ENCODE assay signal across 17 cellular contexts in the genomic region with DNA sequence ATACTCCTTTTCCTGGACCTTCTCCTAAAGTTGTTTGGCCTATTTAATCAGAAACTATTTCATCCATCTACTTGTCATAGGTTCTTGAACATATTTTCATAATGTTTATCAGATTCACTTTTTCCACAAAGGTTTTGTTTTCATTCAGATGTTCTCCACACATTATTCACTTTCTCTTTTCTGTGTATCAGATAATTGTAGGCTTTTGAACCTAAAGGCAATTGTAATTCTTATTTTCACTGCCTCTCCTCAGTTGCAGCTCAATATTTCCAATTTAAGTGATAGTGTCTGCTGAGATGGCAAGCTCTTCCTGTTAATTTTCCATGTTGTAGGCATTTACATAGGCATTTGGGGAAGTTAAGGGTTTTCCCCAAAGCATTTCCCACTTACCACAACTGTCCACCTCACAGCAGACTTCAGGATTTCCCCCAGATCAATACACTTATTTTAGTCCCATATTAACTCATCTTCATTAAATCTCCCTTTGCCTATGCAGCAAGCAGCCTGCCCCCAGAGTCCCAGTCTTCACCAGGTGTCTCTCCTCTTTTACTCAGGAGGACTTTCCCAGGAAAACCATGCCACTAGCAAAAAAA. TPM values are rescaled to one million over a fixed set of nuclear protein-coding genes. Genes with fewer than 3 reads are reported as not detected.
DNase-seq lines count a peak whose midpoint lies in the region; ATAC-seq, FAIRE-seq and TF ChIP-seq lines count a peak whose summit lies in the region.
"Had no signal": no experiment of that assay in that cellular context is flagged by ENCODE, and none has a peak within 500 bp of the region (broad histone marks: within the 10 kb centered on the region; RNA-seq: fewer than 3 reads in every experiment).

No MANE protein-coding gene starts in this region.

- no peaks in the 10 kb centered on the region for H3K27me3 ChIP-seq in esophagus squamous epithelium
- no peaks in the 10 kb centered on the region for H3K27me3 ChIP-seq in osteoblast (ENCODE audit: insufficient read depth, low read length)

- no peaks in the 10 kb centered on the region for H3K79me2 ChIP-seq in osteoblast (ENCODE audit: insufficient read depth, low read length)

- H3K4me3 Mint-ChIP-seq in activated T-cell treated with anti-CD3 and anti-CD28 coated beads, Interleukin-2, amount 50 U/mL, for 24 hours, result peak overlapping the region; percentile 0
- peak overlapping the region; percentile 66 for H3K4me3 Mint-ChIP-seq in activated T-helper 17 cell treated with anti-CD3 and anti-CD28 coated beads, Interleukin-2, amount 50 U/mL, for 72 hours
- peak overlapping the region; percentile 12 for H3K4me3 Mint-ChIP-seq in stimulated activated effector memory CD8-positive, alpha-beta T cell treated with anti-CD3 and anti-CD28 coated beads, Interleukin-12 subunit alpha, Interleukin-12 subunit beta, amount 100 ng/mL, for 72 hours

- H3K27ac ChIP-seq in esophagus squamous epithelium (no peak overlapping the region), osteoblast (ENCODE audit: low read depth, low read length) (no peak overlapping the region)
- H3K27ac ChIP-seq: PC-9 had no signal

- H3K4me2 ChIP-seq in osteoblast (ENCODE audit: insufficient read depth, low read length), result no peak overlapping the region
- H3K4me2 ChIP-seq: PC-9 had no signal

- H3K4me3 ChIP-seq in esophagus squamous epithelium (no peak overlapping the region), osteoblast (ENCODE audit: insufficient read depth, low read length) (no peak overlapping the region)
- H3K4me3 ChIP-seq: MG63, PC-9 had no signal

- no peak overlapping the region for H2AFZ ChIP-seq in osteoblast (ENCODE audit: low read length)
- H2AFZ ChIP-seq: PC-9 had no signal

- no peaks in the 10 kb centered on the region for H4K20me1 ChIP-seq in osteoblast (ENCODE audit: insufficient read depth, low read length)

- intact Hi-C loops in esophagus squamous epithelium (cut with DNase I), result no loop called here

- TF ChIP-seq CTCF in esophagus squamous epithelium (IDR thresholded peaks at IDR 0.05) (no peak), osteoblast (IDR thresholded peaks at IDR 0.05; ENCODE audit: extremely low read depth, low read depth, low read length) (no peak)

- no peak for TF ChIP-seq POLR2A in esophagus squamous epithelium (IDR thresholded peaks at IDR 0.05)

- H3K4me1 ChIP-seq in esophagus squamous epithelium, result no peaks in the 10 kb centered on the region
- no peaks in the 10 kb centered on the region for H3K4me1 ChIP-seq in osteoblast (ENCODE audit: insufficient read depth, low read length)

- H3K27ac Mint-ChIP-seq in activated T-cell treated with anti-CD3 and anti-CD28 coated beads, Interleukin-2, amount 50 U/mL, for 24 hours, result peak overlapping the region; percentile 84
- H3K27ac Mint-ChIP-seq in activated T-helper 17 cell treated with anti-CD3 and anti-CD28 coated beads, Interleukin-2, amount 50 U/mL, for 72 hours, result peak overlapping the region; percentile 72
- H3K27ac Mint-ChIP-seq in stimulated activated effector memory CD8-positive, alpha-beta T cell treated with anti-CD3 and anti-CD28 coated beads, Interleukin-12 subunit alpha, Interleukin-12 subunit beta, amount 100 ng/mL, for 72 hours, result no peak overlapping the region

- peak; percentile 79 for FAIRE-seq in GM18507 (lab: Jason Lieb, UNC)
- FAIRE-seq: HepG2 had no signal

- H3K36me3 ChIP-seq in esophagus squamous epithelium, result no peaks in the 10 kb centered on the region
- H3K36me3 ChIP-seq in osteoblast (ENCODE audit: insufficient read depth, low read length), result no peaks in the 10 kb centered on the region
- H3K36me3 ChIP-seq: MG63 had no signal

- H3K9me3 Mint-ChIP-seq in activated T-cell treated with anti-CD3 and anti-CD28 coated beads, Interleukin-2, amount 50 U/mL, for 24 hours, result no peaks in the 10 kb centered on the region
- no peaks in the 10 kb centered on the region for H3K9me3 Mint-ChIP-seq in activated T-helper 17 cell treated with anti-CD3 and anti-CD28 coated beads, Interleukin-2, amount 50 U/mL, for 72 hours
- no peaks in the 10 kb centered on the region for H3K9me3 Mint-ChIP-seq in stimulated activated effector memory CD8-positive, alpha-beta T cell treated with anti-CD3 and anti-CD28 coated beads, Interleukin-12 subunit alpha, Interleukin-12 subunit beta, amount 100 ng/mL, for 72 hours

- DNase-seq in activated T-cell treated with anti-CD3 and anti-CD28 coated beads, Interleukin-2, amount 50 U/mL, for 24 hours, result no peak
- DNase-seq in activated T-cell treated with anti-CD3 and anti-CD28 coated beads, Interleukin-2, amount 50 U/mL, for 48 hours, result no peak
- DNase-seq in GM18507 (ENCODE audit: extremely low spot score, insufficient read length, low read depth) (no peak), DMS153 treated with DMSO at 0.1 percent for 48 hours (lab: John Stamatoyannopoulos, UW; ENCODE audit: unreplicated experiment) (no peak), esophagus squamous epithelium (lab: John Stamatoyannopoulos, UW) (no peak), osteoblast (ENCODE audit: insufficient read length, low spot score, missing footprints) (no peak)
- DNase-seq in stimulated activated effector memory CD8-positive, alpha-beta T cell treated with anti-CD3 and anti-CD28 coated beads, Interleukin-12 subunit alpha, Interleukin-12 subunit beta, amount 100 ng/mL, for 72 hours (ENCODE audit: low spot score in 2 of 2), result no peak
- DNase-seq: DMS79, MG63, NCI-H1092 treated with DMSO at 0.1 percent for 48 hours, NCI-H1694 treated with DMSO at 0.1 percent for 48 hours, NCI-H345, NCI-H526 treated with DMSO at 0.1 percent for 48 hours, PC-9 had no signal

- peaks cover 45% of the 10 kb centered on the region for H3K4me1 Mint-ChIP-seq in activated T-cell treated with anti-CD3 and anti-CD28 coated beads, Interleukin-2, amount 50 U/mL, for 24 hours (ENCODE audit: low read depth)
- H3K4me1 Mint-ChIP-seq in activated T-helper 17 cell treated with anti-CD3 and anti-CD28 coated beads, Interleukin-2, amount 50 U/mL, for 72 hours, result peaks cover 15% of the 10 kb centered on the region
- H3K4me1 Mint-ChIP-seq in stimulated activated effector memory CD8-positive, alpha-beta T cell treated with anti-CD3 and anti-CD28 coated beads, Interleukin-12 subunit alpha, Interleukin-12 subunit beta, amount 100 ng/mL, for 72 hours, result peaks cover 26% of the 10 kb centered on the region

- ATAC-seq in activated T-helper 17 cell treated with anti-CD3 and anti-CD28 coated beads, Interleukin-2, amount 50 U/mL, for 72 hours (replicated peaks), result peak; percentile 68
- ATAC-seq in stimulated activated effector memory CD8-positive, alpha-beta T cell treated with anti-CD3 and anti-CD28 coated beads, Interleukin-12 subunit alpha, Interleukin-12 subunit beta, amount 100 ng/mL, for 72 hours, result peak; percentile 58
- ATAC-seq: HepG2 had no signal

- H3K9me3 ChIP-seq in esophagus squamous epithelium (no peaks in the 10 kb centered on the region), osteoblast (ENCODE audit: low read depth, low read length) (no peaks in the 10 kb centered on the region)
- H3K9me3 ChIP-seq: MG63 had no signal

- no peaks in the 10 kb centered on the region for H3K36me3 Mint-ChIP-seq in activated T-cell treated with anti-CD3 and anti-CD28 coated beads, Interleukin-2, amount 50 U/mL, for 24 hours (ENCODE audit: low read depth)
- H3K36me3 Mint-ChIP-seq in activated T-helper 17 cell treated with anti-CD3 and anti-CD28 coated beads, Interleukin-2, amount 50 U/mL, for 72 hours (ENCODE audit: low read depth), result no peaks in the 10 kb centered on the region
- no peaks in the 10 kb centered on the region for H3K36me3 Mint-ChIP-seq in stimulated activated effector memory CD8-positive, alpha-beta T cell treated with anti-CD3 and anti-CD28 coated beads, Interleukin-12 subunit alpha, Interleukin-12 subunit beta, amount 100 ng/mL, for 72 hours

- H3K27me3 Mint-ChIP-seq in activated T-cell treated with anti-CD3 and anti-CD28 coated beads, Interleukin-2, amount 50 U/mL, for 24 hours, result no peaks in the 10 kb centered on the region
- no peaks in the 10 kb centered on the region for H3K27me3 Mint-ChIP-seq in activated T-helper 17 cell treated with anti-CD3 and anti-CD28 coated beads, Interleukin-2, amount 50 U/mL, for 72 hours

RNA-seq across cellular contexts. Expression of gene IKZF1, which starts 12.3 kb away (rescaled TPM):
- 100 to 1,000 TPM; 253 to 343 TPM for total RNA-seq in activated T-helper 17 cell treated with anti-CD3 and anti-CD28 coated beads, Interleukin-2, amount 50 U/mL, for 72 hours
- 10 to 100 TPM in 2 of 4 donors, 1 to 10 TPM in 2; 4.9 to 29.6 (median 8.4) TPM for total RNA-seq in esophagus squamous epithelium
- total RNA-seq in osteoblast, result under 0.01 TPM in 1 of 2 replicates, not detected in the other
- total RNA-seq: G401, HepG2, PC-9 had no signal

Comparison
In these comparisons a context has a peak if more than half of its experiments do, and no peak if none do; other contexts are left out.
1. H3K4me3 Mint-ChIP-seq: peak in every context shown above with its lines; median percentile 66 in activated T-helper 17 cell treated with anti-CD3 and anti-CD28 coated beads, Interleukin-2, amount 50 U/mL, for 72 hours; 12 in stimulated activated effector memory CD8-positive, alpha-beta T cell treated with anti-CD3 and anti-CD28 coated beads, Interleukin-12 subunit alpha, Interleukin-12 subunit beta, amount 100 ng/mL, for 72 hours; 0 in activated T-cell treated with anti-CD3 and anti-CD28 coated beads, Interleukin-2, amount 50 U/mL, for 24 hours.
2. RNA of gene IKZF1, which starts 12.3 kb away (total RNA-seq): 253 to 343 TPM in activated T-helper 17 cell treated with anti-CD3 and anti-CD28 coated beads, Interleukin-2, amount 50 U/mL, for 72 hours; 4.9 to 29.6 TPM in esophagus squamous epithelium and under 0.01 TPM in osteoblast; every median in the first group is over 4 times any median in the second.